ENCODE assay signal across 8 cellular contexts in genomic region chr15:73951591-73951990, GRCh38. TPM values are rescaled to one million over a fixed set of nuclear protein-coding genes. Genes with fewer than 3 reads are reported as not detected.
A peak's percentile ranks its signal among the peaks of the same experiment; 100 is the strongest.
DNase-seq lines count a peak whose midpoint lies in the region; ATAC-seq and TF ChIP-seq lines count a peak whose summit lies in the region.

No MANE protein-coding gene starts in this region.

- H3K4me3 Mint-ChIP-seq in Calu3 (ENCODE audit: low read depth, unreplicated experiment) = no peak overlapping the region

- H3K36me3 ChIP-seq in adipocyte (ENCODE audit: control insufficient read depth, insufficient read depth, low read length, severe bottlenecking) (peaks cover 36% of the 10 kb centered on the region), iPS-20b (ENCODE audit: insufficient read depth, low read depth, low read length) (no peaks in the 10 kb centered on the region), rectal smooth muscle tissue (ENCODE audit: control insufficient read depth, insufficient read depth, low read length) (no peaks in the 10 kb centered on the region)

- BruUV-seq in Calu3 (replicated peaks; lab: Mats Ljungman, UMichigan) = no TSS peak

- no peaks in the 10 kb centered on the region for H3K9me3 Mint-ChIP-seq in Calu3 (ENCODE audit: low read depth, unreplicated experiment)

- H3K4me1 Mint-ChIP-seq in Calu3 (ENCODE audit: low read depth, unreplicated experiment) = peaks cover 18% of the 10 kb centered on the region

- H3K4me3 ChIP-seq in adipocyte (ENCODE audit: low read length) = no peak overlapping the region
- no peak overlapping the region for H3K4me3 ChIP-seq in iPS-20b (ENCODE audit: low read length)
- no peak overlapping the region for H3K4me3 ChIP-seq in rectal smooth muscle tissue (ENCODE audit: low read length)

- peaks cover 3% of the 10 kb centered on the region for H3K36me3 Mint-ChIP-seq in Calu3 (ENCODE audit: insufficient read depth, unreplicated experiment)

- H3K27ac Mint-ChIP-seq in Calu3 (ENCODE audit: unreplicated experiment) = peak overlapping the region; percentile 52

- H3K9ac ChIP-seq in adipocyte (ENCODE audit: low read length) (peak overlapping the region; percentile 81), iPS-20b (ENCODE audit: low read depth, low read length) (peak overlapping the region; percentile 53; the same call in 1 of the 2 replicates), rectal smooth muscle tissue (ENCODE audit: low read length) (peak overlapping the region; percentile 51)

- DNase-seq in Calu3 (no peak), adipocyte (ENCODE audit: low read depth) (no peak), NCI-H1436 treated with DMSO at 0.1 percent for 48 hours (lab: John Stamatoyannopoulos, UW) (no peak)
- DNase-seq in stimulated activated CD4-positive, alpha-beta T cell treated with anti-CD3 and anti-CD28 coated beads, Interleukin-4, amount 100 ng/mL, for 4 hours = no peak

- ATAC-seq in HG03521 (IDR thresholded peaks at IDR 0.05; ENCODE audit: unreplicated experiment) (no peak), HG03175 (IDR thresholded peaks at IDR 0.05; ENCODE audit: unreplicated experiment) (no peak)

- no peak for TF ChIP-seq CTCF in Calu3 (IDR thresholded peaks at IDR 0.05; ENCODE audit: unreplicated experiment)

- CTCF ChIA-PET in Calu3 (lab: Charles Lee) = interaction anchor here (0.5 to 1.8 kb wide), 16 partner anchors 10 to 508 kb away, joined by 3 to 52 read pairs (median 5); no protein-coding TSS in a partner anchor

- no peaks in the 10 kb centered on the region for H3K27me3 Mint-ChIP-seq in Calu3 (ENCODE audit: unreplicated experiment)

- H3K27ac ChIP-seq in iPS-20b (ENCODE audit: low read length) (no peak overlapping the region), rectal smooth muscle tissue (ENCODE audit: low read depth, low read length) (peak overlapping the region; percentile 96)

- no peaks in the 10 kb centered on the region for H3K27me3 ChIP-seq in adipocyte (replicated peaks; ENCODE audit: control insufficient read depth, insufficient read depth, low read length)
- H3K27me3 ChIP-seq in iPS-20b (ENCODE audit: insufficient read depth, low read length) = peaks cover 3% of the 10 kb centered on the region; the same call in 1 of the 2 replicates
- H3K27me3 ChIP-seq in rectal smooth muscle tissue (ENCODE audit: control insufficient read depth, insufficient read depth, low read length) = no peaks in the 10 kb centered on the region

- H3K9me3 ChIP-seq in adipocyte (ENCODE audit: control insufficient read depth, low read length) (no peaks in the 10 kb centered on the region), iPS-20b (ENCODE audit: insufficient read depth, low read depth, low read length) (no peaks in the 10 kb centered on the region)

- intact Hi-C loops in Calu3 (cut with micrococcal nuclease; ENCODE audit: unreplicated experiment) = no loop called here

- H3K4me1 ChIP-seq in adipocyte (ENCODE audit: control insufficient read depth, insufficient read depth, low read length) (peaks cover 37% of the 10 kb centered on the region), iPS-20b (ENCODE audit: insufficient read depth, low read length) (peaks cover 8% of the 10 kb centered on the region; the same call in 1 of the 2 replicates), rectal smooth muscle tissue (ENCODE audit: control insufficient read depth, insufficient read depth, low read length) (peaks cover 12% of the 10 kb centered on the region)

RNA-seq across cellular contexts. Expression of gene LOXL1, which starts 25.3 kb away (rescaled TPM):
- total RNA-seq in Calu3 (2022) = 2.1 and 2.2 TPM in 2 replicates

RNA-seq across cellular contexts. Expression of gene STOML1, which starts 40.5 kb away (rescaled TPM):
- 18.3 and 19.7 TPM in 2 replicates for total RNA-seq in Calu3 (2022)

RNA-seq across cellular contexts. Expression of gene PML, which starts 42.9 kb away (rescaled TPM):
- 120 and 153 TPM in 2 replicates for total RNA-seq in Calu3 (2022)
